Comparison of ENCODE assay signal across 1 cellular context in genomic region chr7:143258830-143259229, GRCh38.
TF ChIP-seq lines count a peak whose summit lies in the region.

No MANE protein-coding gene starts in this region.

TF ChIP-seq in GM23338, 12 proteins besides CTCF, POLR2A, EP300 and RAD21 (continued from another document):
- no peak for TF ChIP-seq ZNF462 (CRISPR knock-in tag; IDR thresholded peaks at IDR 0.05)
- TF ChIP-seq ZNF331 (CRISPR knock-in tag; IDR thresholded peaks at IDR 0.05; ENCODE audit: low read depth), result no peak
- no peak for TF ChIP-seq EZH2 (IDR thresholded peaks at IDR 0.05; ENCODE audit: low read depth, unreplicated experiment)
- no peak for TF ChIP-seq POLR2AphosphoS5 (IDR thresholded peaks at IDR 0.05; ENCODE audit: low read depth)
- TF ChIP-seq ETS1 (IDR thresholded peaks at IDR 0.05), result no peak
- no peak for TF ChIP-seq CREB1 (CRISPR knock-in tag; IDR thresholded peaks at IDR 0.05; ENCODE audit: low read depth)
- no peak for TF ChIP-seq STAT1 (IDR thresholded peaks at IDR 0.05; ENCODE audit: unreplicated experiment)
- no peak for TF ChIP-seq JUNB (IDR thresholded peaks at IDR 0.05; ENCODE audit: unreplicated experiment)
